In the genomic region with DNA sequence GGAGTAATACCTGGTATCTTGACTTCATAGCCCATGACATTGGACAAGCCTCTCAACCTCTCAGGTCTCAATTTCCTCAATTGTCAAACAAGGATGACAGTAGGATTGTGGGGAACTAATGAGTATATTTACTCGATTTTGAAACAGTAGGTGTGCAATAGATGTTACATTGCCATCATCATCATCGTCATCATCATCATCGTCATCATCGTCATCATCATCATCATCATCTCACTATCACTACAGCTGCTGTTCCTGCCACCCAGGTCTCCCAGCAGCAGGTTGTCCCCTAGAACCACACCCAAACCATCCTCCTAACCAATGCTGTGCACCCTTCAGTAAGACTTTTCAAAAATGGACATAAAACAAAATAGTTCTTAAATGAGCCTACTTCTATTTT, we compare ENCODE assay signal across 26 cellular contexts. TPM values are rescaled to one million over a fixed set of nuclear protein-coding genes. Genes with fewer than 3 reads are reported as not detected.
DNase-seq lines count a peak whose midpoint lies in the region; ATAC-seq, FAIRE-seq and TF ChIP-seq lines count a peak whose summit lies in the region.
"Had no signal": no experiment of that assay in that cellular context is flagged by ENCODE, and none has a peak within 500 bp of the region (broad histone marks: within the 10 kb centered on the region; RNA-seq: fewer than 3 reads in every experiment).

No MANE protein-coding gene starts in this region.

- H3K4me3 ChIP-seq in HepG2 (replicated peaks in 1 of 3; ENCODE audit: insufficient read depth in 1 of 3, low read depth in 2 of 3, low read length in 3 of 3) (no peak overlapping the region), right lobe of liver (no peak overlapping the region), endothelial cell of umbilical vein (replicated peaks in 1 of 3; ENCODE audit: insufficient read depth in 1 of 3, low read depth in 1 of 3, low read length in 3 of 3) (no peak overlapping the region), mesodermal cell (ENCODE audit: extremely low read depth, insufficient read depth, low read length, poor library complexity, severe bottlenecking) (no peak overlapping the region), coronary artery (no peak overlapping the region)
- H3K4me3 ChIP-seq: HAP-1, MG63, SJSA1 had no signal

- H3K4me2 ChIP-seq in HepG2 (ENCODE audit: low read depth, low read length), result no peak overlapping the region
- H3K4me2 ChIP-seq in endothelial cell of umbilical vein (ENCODE audit: insufficient read depth, low read length), result no peak overlapping the region

- TF ChIP-seq CTCF in HepG2 (CRISPR knock-in tag; IDR thresholded peaks at IDR 0.05) (no peak), right lobe of liver (IDR thresholded peaks at IDR 0.05) (no peak), endothelial cell of umbilical vein (IDR thresholded peaks at IDR 0.05; ENCODE audit: extremely low read depth in 1 of 2, insufficient read depth in 1 of 2, low read depth in 1 of 2, low read length in 2 of 2) (no peak), coronary artery (IDR thresholded peaks at IDR 0.05) (no peak)

- CTCF ChIA-PET in HepG2 (lab: Yijun Ruan, JAX; ENCODE audit: low intra/inter-chr PET ratio, low total read pairs), result no interaction called here
- CTCF ChIA-PET in endothelial cell of umbilical vein (lab: Charles Lee), result interaction anchor here (1.1 to 5.6 kb wide), 3 partner anchors 10 to 55 kb away, joined by 3 to 42 read pairs (median 11); no protein-coding TSS in a partner anchor

- no peak overlapping the region for H3K9ac ChIP-seq in HepG2 (ENCODE audit: insufficient read depth, low read depth, low read length)
- no peak overlapping the region for H3K9ac ChIP-seq in endothelial cell of umbilical vein (replicated peaks; ENCODE audit: extremely low read depth, insufficient read depth, low read length)

- H3K36me3 ChIP-seq in HepG2 (replicated peaks in 1 of 2; ENCODE audit: control insufficient read depth in 1 of 2, insufficient read depth in 2 of 2, low read length in 2 of 2) (peaks cover 9 to 43% of the 10 kb centered on the region in 2 experiments), right lobe of liver (no peaks in the 10 kb centered on the region), endothelial cell of umbilical vein (ENCODE audit: control insufficient read depth in 2 of 2, extremely low read depth in 1 of 2, insufficient read depth in 2 of 2, low read length in 2 of 2) (peaks cover 0 to 4% of the 10 kb centered on the region in 2 experiments), mesodermal cell (ENCODE audit: control insufficient read depth, insufficient read depth, low read length) (peaks cover 52% of the 10 kb centered on the region)
- H3K36me3 ChIP-seq: MG63, SJSA1 had no signal

- 87% methylated on average over 4 of the region's 4 CpGs for WGBS in HepG2 (ENCODE audit: low lambda C conversion rate)
- 95% methylated on average over 4 of the region's 4 CpGs for WGBS in right lobe of liver (ENCODE audit: insufficient coverage, low coverage, low lambda C conversion rate, missing lambda C conversion rate)
- 100% methylated on average over 2 to 3 of the region's 4 CpGs for WGBS in mesodermal cell (ENCODE audit: insufficient coverage in 2 of 2), 2 experiments

- H3K4me1 ChIP-seq in HepG2 (ENCODE audit: insufficient read depth, low read length) (no peaks in the 10 kb centered on the region), right lobe of liver (no peaks in the 10 kb centered on the region), endothelial cell of umbilical vein (ENCODE audit: control insufficient read depth, extremely low read depth, insufficient read depth, low read length) (peaks cover 23% of the 10 kb centered on the region), mesodermal cell (ENCODE audit: control insufficient read depth, insufficient read depth, low read length, poor library complexity, severe bottlenecking) (peaks cover 30% of the 10 kb centered on the region)
- H3K4me1 ChIP-seq: HAP-1 had no signal

- no TSS peak for BruUV-seq in HepG2 (replicated peaks; lab: Mats Ljungman, UMichigan)
- no TSS peak for BruUV-seq in endothelial cell of umbilical vein (replicated peaks; lab: Mats Ljungman, UMichigan)

- no peaks in the 10 kb centered on the region for H3K9me3 ChIP-seq in HepG2 (ENCODE audit: low read length)
- no peaks in the 10 kb centered on the region for H3K9me3 ChIP-seq in right lobe of liver
- no peaks in the 10 kb centered on the region for H3K9me3 ChIP-seq in endothelial cell of umbilical vein (replicated peaks; ENCODE audit: control insufficient read depth, insufficient read depth, low read length)
- peaks cover 5% of the 10 kb centered on the region for H3K9me3 ChIP-seq in mesodermal cell (ENCODE audit: control insufficient read depth, low read length)
- H3K9me3 ChIP-seq: HAP-1, MG63, SJSA1 had no signal

- H2AFZ ChIP-seq in HepG2 (ENCODE audit: low read length) (no peak overlapping the region), endothelial cell of umbilical vein (ENCODE audit: low read depth, low read length) (no peak overlapping the region)

- H3K79me2 ChIP-seq in HepG2 (ENCODE audit: insufficient read depth, low read length) (no peaks in the 10 kb centered on the region), endothelial cell of umbilical vein (ENCODE audit: control insufficient read depth, insufficient read depth, low read length) (no peaks in the 10 kb centered on the region)

- no peak for FAIRE-seq in HepG2 (lab: Jason Lieb, UNC)
- no peak for FAIRE-seq in endothelial cell of umbilical vein (lab: Jason Lieb, UNC)
- FAIRE-seq: GM12892, GM18507 had no signal

- no peak for TF ChIP-seq EP300 in HepG2 (IDR thresholded peaks at IDR 0.05; ENCODE audit: low read depth in 2 of 2, low read length in 2 of 2)
- no peak for TF ChIP-seq EP300 in HepG2 (CRISPR knock-in tag; IDR thresholded peaks at IDR 0.05; ENCODE audit: borderline replicate concordance)

- intact Hi-C loops in HepG2 (cut with micrococcal nuclease; ENCODE audit: unreplicated experiment) (no loop called here), right lobe of liver (cut with DNase I) (no loop called here), endothelial cell of umbilical vein (cut with micrococcal nuclease) (loop anchor here (5.0 kb wide), 1 partner anchor 95 kb away; no protein-coding TSS in a partner anchor)

- POLR2A ChIA-PET in HepG2 (lab: Yijun Ruan, JAX), result no interaction called here
- POLR2A ChIA-PET in endothelial cell of umbilical vein (lab: Charles Lee), result no interaction called here

- no peak for ATAC-seq in HepG2
- ATAC-seq in right lobe of liver, result no peak
- ATAC-seq: CD8-positive, alpha-beta T cell; Right ventricle myocardium inferior had no signal

- in situ Hi-C loops in HepG2 (cut with HindIII; ENCODE audit: extremely low pct_ligation_motif_present, low pct_unique_long_range_greater_than_20kb), result no loop called here

- H4K20me1 ChIP-seq in HepG2 (ENCODE audit: insufficient read depth, low read length), result no peaks in the 10 kb centered on the region
- no peaks in the 10 kb centered on the region for H4K20me1 ChIP-seq in endothelial cell of umbilical vein (replicated peaks; ENCODE audit: control insufficient read depth, extremely low read depth, insufficient read depth, low read length)

- dilution Hi-C loops in endothelial cell of umbilical vein (cut with MboI; ENCODE audit: extremely low pct_ligation_motif_present, low sequenced_read_pairs), result no loop called here

- no peaks in the 10 kb centered on the region for H3K9me1 ChIP-seq in endothelial cell of umbilical vein (replicated peaks; ENCODE audit: control insufficient read depth, extremely low read depth, insufficient read depth, low read length)

- no peak overlapping the region for H3K27ac ChIP-seq in HepG2 (ENCODE audit: extremely low read length, insufficient read depth, low read length)
- no peak overlapping the region for H3K27ac ChIP-seq in right lobe of liver
- peak overlapping the region; percentile 91 for H3K27ac ChIP-seq in endothelial cell of umbilical vein (ENCODE audit: insufficient read depth, low read depth, low read length)
- H3K27ac ChIP-seq in mesodermal cell (ENCODE audit: low read depth, low read length, severe bottlenecking), result peak overlapping the region; percentile 96
- H3K27ac ChIP-seq in coronary artery, result no peak overlapping the region
- H3K27ac ChIP-seq: 22Rv1, SJSA1 had no signal

- no peak for TF ChIP-seq RAD21 in HepG2 (CRISPR knock-in tag; IDR thresholded peaks at IDR 0.05)

- TF ChIP-seq POLR2A in HepG2 (IDR thresholded peaks at IDR 0.05; ENCODE audit: insufficient read depth in 1 of 2, low read depth in 2 of 2, low read length in 2 of 2), result no peak
- TF ChIP-seq POLR2A in right lobe of liver (IDR thresholded peaks at IDR 0.05), result no peak
- TF ChIP-seq POLR2A in endothelial cell of umbilical vein (IDR thresholded peaks at IDR 0.05; ENCODE audit: low read depth, low read length), result no peak

- H3K27me3 ChIP-seq in HepG2 (ENCODE audit: control insufficient read depth in 1 of 2, insufficient read depth in 2 of 2, low read length in 2 of 2) (no peaks in the 10 kb centered on the region), right lobe of liver (no peaks in the 10 kb centered on the region), endothelial cell of umbilical vein (ENCODE audit: control insufficient read depth in 2 of 2, insufficient read depth in 2 of 2, low read length in 2 of 2) (no peaks in the 10 kb centered on the region)
- H3K27me3 ChIP-seq: MG63, SJSA1 had no signal

- no peak for DNase-seq in HepG2 (ENCODE audit: low spot score)
- no peak for DNase-seq in right lobe of liver
- DNase-seq in endothelial cell of umbilical vein (ENCODE audit: low read depth, low spot score), result no peak
- DNase-seq in NK-92 treated with Interleukin-12 subunit alpha and Interleukin-12 subunit beta, amount 100 ng/mL, for 24 hours (lab: John Stamatoyannopoulos, UW), result no peak
- DNase-seq in ureter (ENCODE audit: low spot score), result no peak
- no peak for DNase-seq in coronary artery (ENCODE audit: low spot score)
- DNase-seq in KG1 (lab: John Stamatoyannopoulos, UW), result no peak
- DNase-seq: ACHN; CD8-positive, alpha-beta T cell; DND-41; MG63; NCI-H1417; NCI-H1694 treated with DMSO at 0.1 percent for 48 hours; NCI-H2081 treated with DMSO at 0.1 percent for 48 hours; NCI-H2171 treated with DMSO at 0.1 percent for 48 hours; NCI-H524 treated with DMSO at 0.1 percent for 48 hours; NCI-H82; OCI-M1 had no signal

RNA-seq across cellular contexts. Expression of gene CDRT4, which starts 24.8 kb away (rescaled TPM):
- total RNA-seq in HepG2 (2016; rRNA removed; fragmentation: Illumina TruSeq; extraction: Trizol) (1.9 and 5.8 TPM in 2 replicates), right lobe of liver (1 to 10 TPM in 3 of 6 experiments, under 1 TPM in 3; 0.43 to 3.3 (median 1.3) TPM), endothelial cell of umbilical vein (11.6 and 13.6 TPM in 2 replicates), ureter (25.4 TPM)
- total RNA-seq in HepG2 (2016; cell fraction: cytosol; rRNA removed; fragmentation: Illumina TruSeq; extraction: Trizol; ENCODE audit: low read depth), result 2.1 and 2.8 TPM in 2 replicates
- 2.8 and 3.9 TPM in 2 replicates for total RNA-seq in HepG2 (2016; cell fraction: insoluble cytoplasmic fraction; rRNA removed; fragmentation: Illumina TruSeq; extraction: Trizol)
- total RNA-seq in HepG2 (2016; cell fraction: membrane; rRNA removed; fragmentation: Illumina TruSeq; extraction: Trizol), result 0.93 and 2.2 TPM in 2 replicates
- 6.2 and 8.3 TPM in 2 replicates for total RNA-seq in HepG2 (2016; cell fraction: nucleus; rRNA removed; fragmentation: Illumina TruSeq; extraction: Trizol)
- polyA plus RNA-seq in HepG2 (2011; rRNA removed) (12.1 and 12.8 TPM in 2 replicates), endothelial cell of umbilical vein (11.5 and 14.3 TPM in 2 replicates)
- 1.4 and 2.4 TPM in 2 replicates for polyA plus RNA-seq in HepG2 (2011; cell fraction: cytosol; rRNA removed)
- polyA plus RNA-seq in HepG2 (2011; cell fraction: nucleus; rRNA removed), result 85.1 and 85.9 TPM in 2 replicates
- polyA plus RNA-seq in HepG2 (2012), result 4.8 and 8.8 TPM in 2 replicates
- 0.59 and 0.97 TPM in 2 replicates for polyA plus RNA-seq in HepG2 (2016; cell fraction: cytosol; fragmentation: Illumina TruSeq; extraction: Trizol; ENCODE audit: low read depth)
- 1.7 and 2.7 TPM in 2 replicates for polyA plus RNA-seq in HepG2 (2016; cell fraction: insoluble cytoplasmic fraction; fragmentation: Illumina TruSeq; extraction: Trizol; ENCODE audit: low read depth)
- polyA plus RNA-seq in HepG2 (2016; cell fraction: membrane; fragmentation: Illumina TruSeq; extraction: Trizol; ENCODE audit: low read depth), result 2.3 and 2.4 TPM in 2 replicates
- polyA plus RNA-seq in HepG2 (2016; cell fraction: nucleus; fragmentation: Illumina TruSeq; extraction: Trizol; ENCODE audit: insufficient read depth, low read depth), result 38.4 and 39.4 TPM in 2 replicates
- polyA minus RNA-seq in HepG2 (2011; rRNA and poly(A)+ RNA removed; ENCODE audit: low replicate concordance), result 9.6 and 12.2 TPM in 2 replicates
- 0.97 TPM in 1 of 2 replicates, not detected in the other for polyA minus RNA-seq in HepG2 (2011; cell fraction: cytosol; rRNA and poly(A)+ RNA removed)
- 22.5 and 27.2 TPM in 2 replicates for polyA minus RNA-seq in HepG2 (2011; cell fraction: nucleus; rRNA and poly(A)+ RNA removed)
- polyA plus RNA-seq in endothelial cell of umbilical vein (2011; cell fraction: cytosol; rRNA removed), result 2.1 and 2.5 TPM in 2 replicates
- 86.8 and 118 TPM in 2 replicates for polyA plus RNA-seq in endothelial cell of umbilical vein (2011; cell fraction: nucleus; rRNA removed)
- polyA plus RNA-seq in endothelial cell of umbilical vein (2012), result 1.4 and 2.0 TPM in 2 replicates
- 28.7 and 31.1 TPM in 2 replicates for polyA minus RNA-seq in endothelial cell of umbilical vein
- polyA minus RNA-seq in endothelial cell of umbilical vein (2011; cell fraction: cytosol; rRNA and poly(A)+ RNA removed), result not detected
- polyA minus RNA-seq in endothelial cell of umbilical vein (2011; cell fraction: nucleus; rRNA and poly(A)+ RNA removed), result 30.6 and 36.2 TPM in 2 replicates
- polyA plus RNA-seq in mesodermal cell (2013, experiment 1 of 2), result 8.1 TPM
- 4.8 TPM for polyA plus RNA-seq in mesodermal cell (2013, experiment 2 of 2)
- total RNA-seq: LHCN-M2 had no signal

Comparison
In these comparisons a context has a peak if more than half of its experiments do, and no peak if none do; other contexts are left out.
1. H3K27ac ChIP-seq: peak in endothelial cell of umbilical vein (single experiment) and mesodermal cell (single experiment); none in HepG2 (single experiment), right lobe of liver (0 of 3) and coronary artery (0 of 2).